18 cellular contexts compared by ENCODE assay signal in genomic region chr1:10379676-10380075, GRCh38.
"Had no signal": no experiment of that assay in that cellular context is flagged by ENCODE, and none has a peak within 500 bp of the region (broad histone marks: within the 10 kb centered on the region; RNA-seq: fewer than 3 reads in every experiment).

No MANE protein-coding gene starts in this region.

- H3K4me3 ChIP-seq: gastroesophageal sphincter, heart left ventricle, neural progenitor cell, pancreas, sigmoid colon, tibial artery, uterus had no signal

- H3K4me1 ChIP-seq: pancreas, uterus had no signal

- DNase-seq: activated CD4-positive, alpha-beta T cell treated with anti-CD3 and anti-CD28 coated beads, Interleukin-2, amount 50 U/mL, for 4 hours; activated gamma-delta T cell; endodermal cell; heart left ventricle; immature natural killer cell; kidney glomerular epithelial cell; left ventricle myocardium superior; pancreas; sigmoid colon; stimulated activated CD4-positive, alpha-beta T cell treated with anti-CD3 and anti-CD28 coated beads, Interleukin-4, amount 100 ng/mL, for 24 hours; stimulated activated naive B cell treated with anti-CD40 and anti-IgM and Interleukin-4, amounts not matched to agents 10 μg/mL and 1 μg/mL and 100 μg/mL, for 72 hours; tibial artery; uterus had no signal

- H3K27ac Mint-ChIP-seq: activated naive CD4-positive, alpha-beta T cell treated with anti-CD3 and anti-CD28 coated beads, Interleukin-2, amount 50 U/mL, for 24 hours; immature natural killer cell; stimulated activated naive B cell treated with anti-CD40 and anti-IgM and Interleukin-4, amounts not matched to agents 10 μg/mL and 1 μg/mL and 100 μg/mL, for 72 hours; T-helper 1 cell treated with Interleukin-12 subunit alpha and Interleukin-12 subunit beta and Interleukin-4 antibody, amounts not matched to agents 30 μg/mL and 1 μg/mL, for 36 hours had no signal

- H3K9ac ChIP-seq: neural progenitor cell had no signal

- H3K9me3 ChIP-seq: gastroesophageal sphincter, heart left ventricle, pancreas, sigmoid colon, tibial artery, uterus had no signal

- H3K27me3 ChIP-seq: gastroesophageal sphincter, heart left ventricle, neural progenitor cell, pancreas, sigmoid colon, tibial artery, uterus had no signal

- H3K27me3 Mint-ChIP-seq: activated naive CD4-positive, alpha-beta T cell treated with anti-CD3 and anti-CD28 coated beads, Interleukin-2, amount 50 U/mL, for 24 hours; stimulated activated naive B cell treated with anti-CD40 and anti-IgM and Interleukin-4, amounts not matched to agents 10 μg/mL and 1 μg/mL and 100 μg/mL, for 72 hours had no signal

- ATAC-seq: gastroesophageal sphincter; heart left ventricle; left ventricle myocardium superior; pancreas; stimulated activated naive B cell treated with anti-CD40 and anti-IgM and Interleukin-4, amounts not matched to agents 10 μg/mL and 1 μg/mL and 100 μg/mL, for 72 hours had no signal

- H3K4me3 Mint-ChIP-seq: activated naive CD4-positive, alpha-beta T cell treated with anti-CD3 and anti-CD28 coated beads, Interleukin-2, amount 50 U/mL, for 24 hours; endodermal cell; immature natural killer cell; neural progenitor cell; stimulated activated naive B cell treated with anti-CD40 and anti-IgM and Interleukin-4, amounts not matched to agents 10 μg/mL and 1 μg/mL and 100 μg/mL, for 72 hours; T-helper 1 cell treated with Interleukin-12 subunit alpha and Interleukin-12 subunit beta and Interleukin-4 antibody, amounts not matched to agents 30 μg/mL and 1 μg/mL, for 36 hours had no signal

- H3K4me2 ChIP-seq: neural progenitor cell had no signal

- H3K4me1 Mint-ChIP-seq: activated naive CD4-positive, alpha-beta T cell treated with anti-CD3 and anti-CD28 coated beads, Interleukin-2, amount 50 U/mL, for 24 hours; endodermal cell; immature natural killer cell had no signal

- H3K27ac ChIP-seq: epithelial cell of prostate, neural progenitor cell, pancreas, tibial artery, uterus had no signal

- H3K9me3 Mint-ChIP-seq: activated naive CD4-positive, alpha-beta T cell treated with anti-CD3 and anti-CD28 coated beads, Interleukin-2, amount 50 U/mL, for 24 hours; endodermal cell; immature natural killer cell; neural progenitor cell; stimulated activated naive B cell treated with anti-CD40 and anti-IgM and Interleukin-4, amounts not matched to agents 10 μg/mL and 1 μg/mL and 100 μg/mL, for 72 hours; T-helper 1 cell treated with Interleukin-12 subunit alpha and Interleukin-12 subunit beta and Interleukin-4 antibody, amounts not matched to agents 30 μg/mL and 1 μg/mL, for 36 hours had no signal

- H3K36me3 ChIP-seq: neural progenitor cell, uterus had no signal

- H2AFZ ChIP-seq: neural progenitor cell had no signal
